Comparison of ENCODE assay signal across 19 cellular contexts in the genomic region with DNA sequence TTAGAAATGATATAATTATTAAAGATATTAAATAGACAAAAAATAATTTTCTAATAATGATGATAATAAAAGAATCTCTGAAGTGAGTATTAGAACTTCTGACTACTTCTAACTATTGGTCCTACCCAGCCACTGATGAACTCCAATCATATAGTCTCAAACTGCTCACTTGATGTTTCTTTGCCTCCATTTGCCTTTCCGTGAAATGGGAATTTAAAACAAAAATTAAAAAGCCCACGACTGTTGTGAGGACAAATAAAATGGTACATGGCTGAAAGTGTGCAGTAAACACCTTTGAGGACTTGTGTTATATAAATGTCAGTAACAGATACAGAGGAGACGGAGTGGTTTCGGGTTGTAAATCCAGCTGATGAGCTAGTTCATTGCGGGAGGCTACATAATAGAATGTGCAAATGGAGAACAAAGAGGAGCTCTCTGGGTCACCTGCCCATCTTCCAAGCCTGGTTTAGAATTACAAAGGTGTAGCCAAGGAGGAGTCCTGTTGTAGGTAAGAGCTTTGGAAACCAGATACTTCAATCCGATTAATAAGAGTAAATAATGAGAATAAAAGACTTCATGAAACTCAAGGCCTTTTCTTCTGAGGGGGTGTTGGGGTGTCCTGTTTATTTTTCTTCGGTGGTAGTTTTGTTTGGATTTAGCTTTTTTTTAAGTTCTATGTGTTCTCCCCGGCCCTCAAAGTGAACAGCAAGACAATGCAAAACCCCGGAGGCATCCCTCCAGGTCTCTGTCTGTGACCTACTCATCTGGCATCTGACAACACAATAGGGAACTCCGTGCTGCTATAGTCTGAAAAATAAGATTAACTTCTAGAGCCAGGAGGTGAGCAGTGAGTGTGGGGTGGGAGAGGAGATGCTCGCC. TPM values are rescaled to one million over a fixed set of nuclear protein-coding genes. Genes with fewer than 3 reads are reported as not detected.
DNase-seq lines count a peak whose midpoint lies in the region; ATAC-seq, FAIRE-seq and TF ChIP-seq lines count a peak whose summit lies in the region.
"Had no signal": no experiment of that assay in that cellular context is flagged by ENCODE, and none has a peak within 500 bp of the region (broad histone marks: within the 10 kb centered on the region; RNA-seq: fewer than 3 reads in every experiment).

No MANE protein-coding gene starts in this region.

- H3K36me3 ChIP-seq in H7 (replicated peaks; ENCODE audit: control insufficient read depth, insufficient read depth, low read length) (no peaks in the 10 kb centered on the region), H1 (ENCODE audit: control insufficient read depth in 2 of 4, insufficient read depth in 4 of 4, low read length in 3 of 4) (no peaks in the 10 kb centered on the region)
- H3K36me3 ChIP-seq: heart right ventricle, left ventricle myocardium inferior had no signal

- H3K36me3 Mint-ChIP-seq in progenitor cell of endocrine pancreas (ENCODE audit: insufficient read depth) = no peaks in the 10 kb centered on the region
- H3K36me3 Mint-ChIP-seq: CD4-positive, CD25-positive, alpha-beta regulatory T cell had no signal

- no peak overlapping the region for H2BK20ac ChIP-seq in H1 (ENCODE audit: low read length)

- H3K79me2 ChIP-seq in H1 (ENCODE audit: control insufficient read depth in 1 of 2, insufficient read depth in 2 of 2, low read length in 2 of 2) = no peaks in the 10 kb centered on the region

- 33% methylated on average over 10 of the region's 11 CpGs; no CpG with 5 or more reads in 1 of the 2 experiments for WGBS in H1 (ENCODE audit: extremely low coverage in 1 of 2, insufficient coverage in 1 of 2, insufficient read length in 1 of 2, insufficient replicate concordance in 2 of 2, low coverage in 1 of 2, low lambda C conversion rate in 2 of 2, missing lambda C conversion rate in 1 of 2), 2 experiments

- peak overlapping the region; percentile 13 for H3K27ac Mint-ChIP-seq in progenitor cell of endocrine pancreas
- H3K27ac Mint-ChIP-seq: activated CD4-positive, alpha-beta T cell treated with anti-CD3 and anti-CD28 coated beads, Interleukin-2, amount 10 ng/mL, durations not matched to agents 7 days and 5 days; CD4-positive, CD25-positive, alpha-beta regulatory T cell; T-helper 2 cell treated with Interferon-gamma antibody and Interleukin-4, amounts not matched to agents 5 μg/mL and 100 μg/mL, for 36 hours had no signal

- H3K4me2 ChIP-seq in H1 (ENCODE audit: insufficient read depth in 1 of 2, low read depth in 2 of 2, low read length in 2 of 2) = peak overlapping the region; percentile 53 to 61

- H3K4me1 ChIP-seq in H1 (replicated peaks in 1 of 4; ENCODE audit: control insufficient read depth in 3 of 4, insufficient read depth in 4 of 4, low read length in 3 of 4) = peaks cover 3 to 21% (median 7%) of the 10 kb centered on the region in 4 experiments

- H3K4me1 Mint-ChIP-seq in progenitor cell of endocrine pancreas (ENCODE audit: low read depth) = peaks cover 5% of the 10 kb centered on the region
- H3K4me1 Mint-ChIP-seq: stimulated activated naive CD8-positive, alpha-beta T cell treated with anti-CD3 and anti-CD28 coated beads, Interleukin-15, amount 100 ng/mL, for 72 hours had no signal

- no peak overlapping the region for H3K56ac ChIP-seq in H1 (replicated peaks; ENCODE audit: insufficient read length, low read depth, low read length)

- H3K4me3 ChIP-seq in H7 (ENCODE audit: insufficient read depth, low read depth, low read length) (no peak overlapping the region), H1 (ENCODE audit: extremely low read depth in 1 of 4, insufficient read depth in 2 of 4, low read depth in 3 of 4, low read length in 4 of 4) (peak overlapping the region in 1 of 4 experiments; percentile 47; a peak in 3 of 8 replicates)
- H3K4me3 ChIP-seq: heart right ventricle, left ventricle myocardium inferior had no signal

- no peaks in the 10 kb centered on the region for H4K20me1 ChIP-seq in H1 (replicated peaks in 1 of 2; ENCODE audit: control insufficient read depth in 1 of 2, insufficient read depth in 2 of 2, low read length in 2 of 2)

- peaks cover 28% of the 10 kb centered on the region for H3K27me3 ChIP-seq in H7 (ENCODE audit: control insufficient read depth, insufficient read depth, low read length)
- peaks cover 9 to 33% (median 28%) of the 10 kb centered on the region in 4 experiments for H3K27me3 ChIP-seq in H1 (replicated peaks in 1 of 4; ENCODE audit: control insufficient read depth in 3 of 4, extremely low read depth in 1 of 4, insufficient read depth in 3 of 4, low read length in 3 of 4)

- no peaks in the 10 kb centered on the region for H3K79me1 ChIP-seq in H1 (ENCODE audit: low read depth, low read length)

- peaks cover 29% of the 10 kb centered on the region for H3K27me3 Mint-ChIP-seq in progenitor cell of endocrine pancreas

- CTCF ChIA-PET in H1 (lab: Charles Lee; ENCODE audit: partially characterized antibody) = interaction anchor here (0.6 to 4.1 kb wide), 15 partner anchors 10 to 414 kb away, joined by 3 to 17 read pairs (median 5); a partner anchor contains a TSS

- no peak overlapping the region for H3K14ac ChIP-seq in H1 (ENCODE audit: insufficient read length)

- no peak overlapping the region for H3K4me3 Mint-ChIP-seq in progenitor cell of endocrine pancreas (ENCODE audit: low read depth)
- H3K4me3 Mint-ChIP-seq: activated CD4-positive, alpha-beta T cell treated with anti-CD3 and anti-CD28 coated beads, Interleukin-2, amount 10 ng/mL, durations not matched to agents 7 days and 5 days; CD4-positive, CD25-positive, alpha-beta regulatory T cell; stimulated activated naive CD8-positive, alpha-beta T cell treated with anti-CD3 and anti-CD28 coated beads, Interleukin-15, amount 100 ng/mL, for 72 hours; T-helper 2 cell treated with Interferon-gamma antibody and Interleukin-4, amounts not matched to agents 5 μg/mL and 100 μg/mL, for 36 hours had no signal

- FAIRE-seq in H1 (lab: Jason Lieb, UNC) = peak; percentile 75
- FAIRE-seq: colon, GM18507, H54 had no signal

- no peak overlapping the region for H4K5ac ChIP-seq in H1 (ENCODE audit: insufficient read length, low read depth, low read length)

- no peaks in the 10 kb centered on the region for H3K9me3 ChIP-seq in H1 (ENCODE audit: insufficient read depth in 2 of 2, low read depth in 1 of 2, low read length in 1 of 2)
- H3K9me3 ChIP-seq: heart right ventricle, left ventricle myocardium inferior had no signal

- no peak overlapping the region for H3K9ac ChIP-seq in H1 (replicated peaks in 1 of 4; ENCODE audit: extremely low read depth in 1 of 4, low read depth in 3 of 4, low read length in 3 of 4)

- no peak for TF ChIP-seq EP300 in H1 (IDR thresholded peaks at IDR 0.05; ENCODE audit: borderline replicate concordance in 1 of 2, low read depth in 2 of 2, low read length in 2 of 2)

- no peak for TF ChIP-seq RAD21 in H1 (IDR thresholded peaks at IDR 0.05 in 1 of 2, conservative IDR thresholded peaks at IDR 0.05 in 1 of 2; ENCODE audit: low read depth in 2 of 2, low read length in 2 of 2)

- no peak overlapping the region for H4K8ac ChIP-seq in H1 (ENCODE audit: extremely low read depth, insufficient read depth, low read length)

- DNase-seq in H7 (peak; percentile 82), NCI-H2107 (lab: John Stamatoyannopoulos, UW) (peak; percentile 46), H1 (ENCODE audit: low read depth in 1 of 2, low spot score in 2 of 2) (no peak), progenitor cell of endocrine pancreas (ENCODE audit: low spot score, unreplicated experiment) (no peak), sciatic nerve (ENCODE audit: low spot score) (no peak)
- no peak for DNase-seq in activated CD8-positive, alpha-beta memory T cell treated with anti-CD3 and anti-CD28 coated beads for 24 hours
- DNase-seq: activated CD4-positive, alpha-beta T cell treated with anti-CD3 and anti-CD28 coated beads, Interleukin-2, amount 10 ng/mL, durations not matched to agents 7 days and 5 days; CD4-positive, CD25-positive, alpha-beta regulatory T cell; heart right ventricle; left ventricle myocardium inferior; NCI-H524 treated with DMSO at 0.1 percent for 48 hours; Right ventricle myocardium superior; stimulated activated naive CD8-positive, alpha-beta T cell treated with anti-CD3 and anti-CD28 coated beads, Interleukin-15, amount 100 ng/mL, for 72 hours had no signal

- no peak overlapping the region for H3K27ac ChIP-seq in H1 (ENCODE audit: low read depth, low read length)
- H3K27ac ChIP-seq: heart right ventricle, left ventricle myocardium inferior had no signal

- no peak overlapping the region for H3K23ac ChIP-seq in H1 (ENCODE audit: insufficient read length)

- H2AFZ ChIP-seq in H1 (ENCODE audit: low read length) = no peak overlapping the region

- H4K91ac ChIP-seq in H1 (replicated peaks; ENCODE audit: insufficient read length, low read length) = no peak overlapping the region

- H3K18ac ChIP-seq in H1 (ENCODE audit: extremely low read depth, low read length) = no peak overlapping the region

- no peak overlapping the region for H3K4ac ChIP-seq in H1 (replicated peaks; ENCODE audit: insufficient read length, low read depth, low read length)

- no peak overlapping the region for H2BK15ac ChIP-seq in H1 (ENCODE audit: low read length)

- no peak for TF ChIP-seq CTCF in H1 (IDR thresholded peaks at IDR 0.05; ENCODE audit: control extremely low read depth in 1 of 3, insufficient read depth in 1 of 3, low read depth in 1 of 3, low read length in 3 of 3)
- no peak for TF ChIP-seq CTCF in progenitor cell of endocrine pancreas (IDR thresholded peaks at IDR 0.05; ENCODE audit: unreplicated experiment)

- no peak overlapping the region for H2BK5ac ChIP-seq in H1 (ENCODE audit: low read depth, low read length)

- H2BK12ac ChIP-seq in H1 (ENCODE audit: low read depth, low read length) = 0 out of 2 replicates have a peak overlapping the region, but pooled peaks have one; percentile 60

- POLR2A ChIA-PET in H1 (lab: Charles Lee; ENCODE audit: partially characterized antibody) = interaction anchor here (0.7 to 1.7 kb wide), 5 partner anchors 13 to 65 kb away, joined by 3 to 5 read pairs (median 3); no protein-coding TSS in a partner anchor

- H2AK5ac ChIP-seq in H1 (ENCODE audit: low read depth, low read length) = no peak overlapping the region

- intact Hi-C loops in sciatic nerve (cut with DNase I) = no loop called here

- no peaks in the 10 kb centered on the region for H3K9me3 Mint-ChIP-seq in progenitor cell of endocrine pancreas (ENCODE audit: low read depth)
- H3K9me3 Mint-ChIP-seq: activated CD4-positive, alpha-beta T cell treated with anti-CD3 and anti-CD28 coated beads, Interleukin-2, amount 10 ng/mL, durations not matched to agents 7 days and 5 days; CD4-positive, CD25-positive, alpha-beta regulatory T cell; stimulated activated naive CD8-positive, alpha-beta T cell treated with anti-CD3 and anti-CD28 coated beads, Interleukin-15, amount 100 ng/mL, for 72 hours; T-helper 2 cell treated with Interferon-gamma antibody and Interleukin-4, amounts not matched to agents 5 μg/mL and 100 μg/mL, for 36 hours had no signal

- peaks cover 13% of the 10 kb centered on the region for H3K23me2 ChIP-seq in H1 (ENCODE audit: low read depth, low read length)

- TF ChIP-seq POLR2A in H1 (IDR thresholded peaks at IDR 0.05; ENCODE audit: control extremely low read depth in 1 of 2, low read depth in 2 of 2, low read length in 2 of 2) = no peak

- no peak overlapping the region for H2BK120ac ChIP-seq in H1 (replicated peaks; ENCODE audit: low read depth, low read length)

- ATAC-seq in sciatic nerve (no peak), HG03342 (IDR thresholded peaks at IDR 0.05; ENCODE audit: unreplicated experiment) (no peak)
- ATAC-seq: esophagus mucosa; heart right ventricle; stimulated activated naive CD8-positive, alpha-beta T cell treated with anti-CD3 and anti-CD28 coated beads, Interleukin-15, amount 100 ng/mL, for 72 hours had no signal

RNA-seq across cellular contexts. Expression of a gene that starts 4.4 kb away (rescaled TPM):
- total RNA-seq in H7 (2014; rRNA removed; shearing (Covaris generic)) = 1.4 and 4.1 TPM in 2 replicates
- 1.7 TPM in 2 replicates for total RNA-seq in H1 (2021; fragmentation: NEBNext Ultra II Directional; extraction: Animal tissue kit (Norgen Biotek cat#: 25700))
- polyA plus RNA-seq in H1 (2011; rRNA removed) = 2.0 and 2.1 TPM in 2 replicates
- polyA plus RNA-seq in H1 (2011; cell fraction: cytosol; rRNA removed) = 1.1 TPM
- polyA plus RNA-seq in H1 (2011; cell fraction: nucleus; rRNA removed) = 1.6 TPM
- 2.2 to 3.2 TPM (median 2.6 TPM) in 4 replicates for polyA plus RNA-seq in H1 (2012, experiment 1 of 2)
- 3.2 TPM for polyA plus RNA-seq in H1 (2012, experiment 2 of 2)
- 1.5 TPM for polyA plus RNA-seq in H1 (2013, experiment 1 of 2)
- polyA plus RNA-seq in H1 (2013, experiment 2 of 2) = 1.6 TPM
- 0.95 and 1.1 TPM in 2 replicates for polyA minus RNA-seq in H1 (2011; rRNA and poly(A)+ RNA removed)
- polyA minus RNA-seq in H1 (2011; cell fraction: cytosol; rRNA and poly(A)+ RNA removed) = 1.8 TPM
- 1.9 TPM for polyA minus RNA-seq in H1 (2011; cell fraction: nucleus; rRNA and poly(A)+ RNA removed)
- total RNA-seq in progenitor cell of endocrine pancreas = 4.8 and 5.3 TPM in 2 replicates
- 48.3 TPM for total RNA-seq in sciatic nerve
- polyA plus RNA-seq: CD4-positive, CD25-positive, alpha-beta regulatory T cell had no signal

Comparison
In these comparisons a context has a peak if more than half of its experiments do, and no peak if none do; other contexts are left out.
1. DNase-seq: peak in H7 (single experiment) and NCI-H2107 (single experiment); none in H1 (0 of 2), progenitor cell of endocrine pancreas (single experiment), sciatic nerve (single experiment) and activated CD8-positive, alpha-beta memory T cell treated with anti-CD3 and anti-CD28 coated beads for 24 hours (single experiment).